In the genomic region with DNA sequence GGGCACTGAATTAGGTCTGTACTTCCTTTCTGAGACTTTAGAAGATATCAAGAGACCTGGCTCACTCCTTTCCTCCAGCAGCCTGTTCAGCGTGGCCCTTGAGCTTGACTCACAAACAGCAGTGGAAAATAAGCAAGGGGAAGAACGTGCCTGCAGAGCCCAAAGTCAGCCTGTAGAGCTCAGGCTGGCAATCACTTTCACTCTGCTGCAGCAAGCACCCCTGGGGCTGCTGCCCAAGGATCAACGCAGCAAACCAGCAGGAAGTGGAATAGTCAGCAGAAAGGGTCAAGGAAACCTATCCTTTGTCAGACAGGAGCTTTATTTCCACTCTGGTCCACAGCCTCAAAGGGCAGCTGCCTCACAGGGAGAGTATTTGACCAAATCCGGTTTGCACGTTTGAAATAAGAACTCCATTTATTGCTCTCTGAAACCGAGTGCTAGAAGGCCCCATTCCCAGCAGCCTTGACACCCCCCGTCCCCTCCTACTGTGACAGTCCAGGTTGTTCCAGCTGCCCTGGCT, we compare ENCODE assay signal across 9 cellular contexts.
DNase-seq lines count a peak whose midpoint lies in the region; ATAC-seq and TF ChIP-seq lines count a peak whose summit lies in the region.
"Had no signal": no experiment of that assay in that cellular context is flagged by ENCODE, and none has a peak within 500 bp of the region (broad histone marks: within the 10 kb centered on the region; RNA-seq: fewer than 3 reads in every experiment).

No MANE protein-coding gene starts in this region.

- H3K4me1 ChIP-seq in SK-N-SH (ENCODE audit: control insufficient read depth in 1 of 2, insufficient read depth in 2 of 2, low read depth in 1 of 2, low read length in 1 of 2) (peaks cover 0 to 21% of the 10 kb centered on the region in 2 experiments; a peak in 3 of 4 replicates), mononuclear cell (ENCODE audit: insufficient read depth, low read length) (peaks cover 43% of the 10 kb centered on the region), foreskin keratinocyte (peaks cover 10% of the 10 kb centered on the region)

- H3K9me3 ChIP-seq in SK-N-SH, result no peaks in the 10 kb centered on the region
- H3K9me3 ChIP-seq in mononuclear cell (ENCODE audit: low read depth, low read length), result no peaks in the 10 kb centered on the region
- H3K9me3 ChIP-seq: SJSA1 had no signal

- H4K20me1 ChIP-seq in SK-N-SH (ENCODE audit: insufficient read depth), result no peaks in the 10 kb centered on the region

- no peaks in the 10 kb centered on the region for H3K27me3 ChIP-seq in SK-N-SH (ENCODE audit: insufficient read depth)
- no peaks in the 10 kb centered on the region for H3K27me3 ChIP-seq in brain microvascular endothelial cell (replicated peaks)
- H3K27me3 ChIP-seq in mononuclear cell (ENCODE audit: insufficient read depth, low read length), result no peaks in the 10 kb centered on the region
- no peaks in the 10 kb centered on the region for H3K27me3 ChIP-seq in foreskin keratinocyte
- H3K27me3 ChIP-seq: SJSA1 had no signal

- H3K36me3 ChIP-seq in SK-N-SH (replicated peaks in 1 of 2; ENCODE audit: control insufficient read depth in 1 of 2, insufficient read depth in 2 of 2, low read length in 1 of 2) (no peaks in the 10 kb centered on the region), brain microvascular endothelial cell (replicated peaks) (no peaks in the 10 kb centered on the region)
- H3K36me3 ChIP-seq: SJSA1 had no signal

- no peak overlapping the region for H3K27ac ChIP-seq in SK-N-SH (ENCODE audit: low read depth in 2 of 2, low read length in 1 of 2)
- H3K27ac ChIP-seq in brain microvascular endothelial cell, result peak overlapping the region; percentile 38
- H3K27ac ChIP-seq in substantia nigra (ENCODE audit: low read depth, low read length, poor library complexity, severe bottlenecking), result peak overlapping the region; percentile 63
- no peak overlapping the region for H3K27ac ChIP-seq in foreskin keratinocyte
- H3K27ac ChIP-seq: SJSA1 had no signal

- H3K9ac ChIP-seq in SK-N-SH, result no peak overlapping the region

- H3K4me3 ChIP-seq in SK-N-SH (ENCODE audit: low read depth in 2 of 2, low read length in 1 of 2) (no peak overlapping the region), brain microvascular endothelial cell (ENCODE audit: low read depth, low read length) (no peak overlapping the region), mononuclear cell (ENCODE audit: low read length) (peak overlapping the region; percentile 2)
- H3K4me3 ChIP-seq: SJSA1 had no signal

- no peak for TF ChIP-seq RAD21 in SK-N-SH (IDR thresholded peaks at IDR 0.05; ENCODE audit: low read length)

- no peaks in the 10 kb centered on the region for H3K9me2 ChIP-seq in SK-N-SH

- CTCF ChIA-PET in SK-N-SH (lab: Yijun Ruan, JAX), result no interaction called here

- no peak overlapping the region; the same call in 1 of the 2 replicates for H3K4me2 ChIP-seq in SK-N-SH

- POLR2A ChIA-PET in SK-N-SH (lab: Yijun Ruan, JAX), result no interaction called here

- 78% methylated on average over 5 of the region's 7 CpGs for WGBS in SK-N-SH (ENCODE audit: low lambda C conversion rate)

- H2AFZ ChIP-seq in SK-N-SH (ENCODE audit: low read depth), result peak overlapping the region; percentile 49; the same call in 1 of the 2 replicates

- TF ChIP-seq CTCF in GM12872 (IDR thresholded peaks at IDR 0.05; ENCODE audit: insufficient read depth, low read depth, low read length) (peak; percentile 48; the same call in 2 of the 3 replicates), SK-N-SH (IDR thresholded peaks at IDR 0.05) (no peak), brain microvascular endothelial cell (IDR thresholded peaks at IDR 0.05; ENCODE audit: low read depth, low read length, missing control alignments) (peak; percentile 45), foreskin keratinocyte (conservative IDR thresholded peaks at IDR 0.05) (no peak)

- ATAC-seq in HG02798 (IDR thresholded peaks at IDR 0.05; ENCODE audit: poor library complexity, unreplicated experiment), result peak; percentile 21
- ATAC-seq in foreskin keratinocyte, result no peak

- peaks cover 5% of the 10 kb centered on the region for H3F3A ChIP-seq in SK-N-SH (replicated peaks; ENCODE audit: insufficient read depth)

- TF ChIP-seq EP300 in SK-N-SH (IDR thresholded peaks at IDR 0.05; ENCODE audit: borderline replicate concordance in 1 of 2, low read depth in 1 of 2, low read length in 1 of 2), result no peak

- in situ Hi-C loops in brain microvascular endothelial cell (cut with HindIII; ENCODE audit: low pct_ligation_motif_present, low sequenced_read_pairs), result no loop called here

- DNase-seq in SK-N-SH (no peak), brain microvascular endothelial cell (peak; percentile 57), substantia nigra (lab: John Stamatoyannopoulos, UW) (peak in 11 of 49 donors; percentile 7 to 37 (median 20)), foreskin keratinocyte (no peak), COR-L47 (lab: John Stamatoyannopoulos, UW) (no peak)

- H3K79me2 ChIP-seq in SK-N-SH (ENCODE audit: insufficient read depth), result no peaks in the 10 kb centered on the region

TF ChIP-seq in SK-N-SH, 30 proteins besides CTCF, POLR2A, EP300 and RAD21:
- no peak for TF ChIP-seq FOXM1 (IDR thresholded peaks at IDR 0.05; ENCODE audit: low read depth)
- no peak for TF ChIP-seq JUND (IDR thresholded peaks at IDR 0.05)
- TF ChIP-seq YY1 (IDR thresholded peaks at IDR 0.05; ENCODE audit: low read depth), result no peak
- TF ChIP-seq RXRA (IDR thresholded peaks at IDR 0.05; ENCODE audit: borderline replicate concordance, low read depth), result no peak

Comparison
In these comparisons a context has a peak if more than half of its experiments do, and no peak if none do; other contexts are left out.
1. CTCF ChIP-seq: peak in GM12872 (single experiment) and brain microvascular endothelial cell (single experiment); none in SK-N-SH (single experiment) and foreskin keratinocyte (single experiment).
2. H3K27ac ChIP-seq: peak in brain microvascular endothelial cell (single experiment) and substantia nigra (single experiment); none in SK-N-SH (0 of 2) and foreskin keratinocyte (single experiment).